Comparison of ENCODE assay signal across 24 cellular contexts in the genomic region with DNA sequence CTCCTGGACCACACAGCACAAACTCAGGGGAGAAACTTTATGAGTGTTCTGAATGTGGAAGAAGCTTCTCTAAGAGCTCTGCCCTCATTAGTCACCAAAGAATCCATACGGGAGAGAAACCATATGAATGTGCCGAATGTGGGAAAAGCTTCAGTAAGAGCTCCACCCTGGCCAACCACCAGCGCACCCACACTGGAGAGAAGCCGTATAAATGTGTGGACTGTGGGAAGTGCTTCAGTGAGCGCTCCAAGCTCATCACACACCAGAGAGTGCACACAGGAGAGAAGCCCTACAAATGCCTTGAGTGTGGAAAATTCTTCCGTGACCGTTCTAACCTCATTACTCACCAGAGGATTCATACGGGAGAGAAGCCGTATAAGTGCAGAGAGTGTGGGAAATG. TPM values are rescaled to one million over a fixed set of nuclear protein-coding genes. Genes with fewer than 3 reads are reported as not detected.
A peak's percentile ranks its signal among the peaks of the same experiment; 100 is the strongest.
DNase-seq lines count a peak whose midpoint lies in the region; ATAC-seq, FAIRE-seq and TF ChIP-seq lines count a peak whose summit lies in the region.
"Had no signal": no experiment of that assay in that cellular context is flagged by ENCODE, and none has a peak within 500 bp of the region (broad histone marks: within the 10 kb centered on the region; RNA-seq: fewer than 3 reads in every experiment).

No MANE protein-coding gene starts in this region.

- H3K27me3 ChIP-seq in GM23248 (replicated peaks; ENCODE audit: insufficient read depth) (no peaks in the 10 kb centered on the region), H1 (replicated peaks in 1 of 4; ENCODE audit: control insufficient read depth in 3 of 4, extremely low read depth in 1 of 4, insufficient read depth in 3 of 4, low read length in 3 of 4) (no peaks in the 10 kb centered on the region), ascending aorta (no peaks in the 10 kb centered on the region), HAP-1 (ENCODE audit: low read depth) (no peaks in the 10 kb centered on the region)
- H3K27me3 ChIP-seq: SJCRH30 had no signal

- H2BK20ac ChIP-seq in H1 (ENCODE audit: low read length) = no peak overlapping the region

- no peak overlapping the region for H3K18ac ChIP-seq in H1 (ENCODE audit: extremely low read depth, low read length)

- H3K79me1 ChIP-seq in H1 (ENCODE audit: low read depth, low read length) = no peaks in the 10 kb centered on the region

- no peak overlapping the region for H3K56ac ChIP-seq in H1 (replicated peaks; ENCODE audit: insufficient read length, low read depth, low read length)

- H3K9ac ChIP-seq in GM23248 (no peak overlapping the region), H1 (replicated peaks in 1 of 4; ENCODE audit: extremely low read depth in 1 of 4, low read depth in 3 of 4, low read length in 3 of 4) (no peak overlapping the region)

- TF ChIP-seq POLR2A in H1 (IDR thresholded peaks at IDR 0.05; ENCODE audit: control extremely low read depth in 1 of 2, low read depth in 2 of 2, low read length in 2 of 2) = no peak

- no peak overlapping the region for H2BK15ac ChIP-seq in H1 (ENCODE audit: low read length)

- H2AK5ac ChIP-seq in H1 (ENCODE audit: low read depth, low read length) = no peak overlapping the region

- no peak overlapping the region for H3K23ac ChIP-seq in H1 (ENCODE audit: insufficient read length)

- no peak overlapping the region for H3K27ac ChIP-seq in GM23248
- no peak overlapping the region for H3K27ac ChIP-seq in H1 (ENCODE audit: low read depth, low read length)
- H3K27ac ChIP-seq in ascending aorta = no peak overlapping the region
- H3K27ac ChIP-seq: PC-9, SJCRH30 had no signal

- H3K4ac ChIP-seq in H1 (replicated peaks; ENCODE audit: insufficient read length, low read depth, low read length) = no peak overlapping the region

- no peaks in the 10 kb centered on the region for H3K4me1 Mint-ChIP-seq in memory B cell
- H3K4me1 Mint-ChIP-seq: CD14-positive monocyte; CD8-positive, alpha-beta memory T cell; IgD-negative memory B cell had no signal

- H3K4me1 ChIP-seq in GM23248 (ENCODE audit: insufficient read depth) (no peaks in the 10 kb centered on the region), H1 (replicated peaks in 1 of 4; ENCODE audit: control insufficient read depth in 3 of 4, insufficient read depth in 4 of 4, low read length in 3 of 4) (no peaks in the 10 kb centered on the region), ascending aorta (no peaks in the 10 kb centered on the region), HAP-1 (no peaks in the 10 kb centered on the region)
- H3K4me1 ChIP-seq: SJCRH30 had no signal

- H3F3A ChIP-seq in GM23248 (ENCODE audit: insufficient read depth) = no peaks in the 10 kb centered on the region

- intact Hi-C loops in ascending aorta (cut with DNase I) = no loop called here

- peaks cover 49% of the 10 kb centered on the region for H3K36me3 Mint-ChIP-seq in memory B cell

- TF ChIP-seq RAD21 in H1 (IDR thresholded peaks at IDR 0.05 in 1 of 2, conservative IDR thresholded peaks at IDR 0.05 in 1 of 2; ENCODE audit: low read depth in 2 of 2, low read length in 2 of 2) = no peak

- ATAC-seq in memory B cell (ENCODE audit: low read depth) (peak; percentile 66), GM21717 (IDR thresholded peaks at IDR 0.05; ENCODE audit: unreplicated experiment) (no peak)
- ATAC-seq: Right ventricle myocardium inferior, SK-N-SH treated with all-trans-retinoic acid at 6 μM for 48 hours had no signal

- no peak overlapping the region for H2BK12ac ChIP-seq in H1 (ENCODE audit: low read depth, low read length)

- TF ChIP-seq CTCF in H1 (IDR thresholded peaks at IDR 0.05; ENCODE audit: control extremely low read depth in 1 of 3, insufficient read depth in 1 of 3, low read depth in 1 of 3, low read length in 3 of 3) (no peak), ascending aorta (IDR thresholded peaks at IDR 0.05) (no peak)

- in situ Hi-C loops in GM23248 (cut with MboI) (no loop called here), HAP-1 (cut with MboI; ENCODE audit: low sequenced_read_pairs) (no loop called here)

- H2AFZ ChIP-seq in GM23248 (no peak overlapping the region), H1 (ENCODE audit: low read length) (no peak overlapping the region)
- H2AFZ ChIP-seq: PC-9 had no signal

- CTCF ChIA-PET in H1 (lab: Charles Lee; ENCODE audit: partially characterized antibody) = interaction anchor here (0.9 to 2.6 kb wide), 3 partner anchors 8 to 118 kb away, joined by 3 to 8 read pairs (median 3); no protein-coding TSS in a partner anchor

- DNase-seq in GM23248 = peak; percentile 26
- peak; percentile 15 for DNase-seq in LHCN-M2 (ENCODE audit: low read depth)
- no peak for DNase-seq in H1 (ENCODE audit: low read depth in 1 of 2, low spot score in 2 of 2)
- no peak for DNase-seq in memory B cell (ENCODE audit: low spot score in 2 of 2)
- DNase-seq in NCI-H69 (lab: John Stamatoyannopoulos, UW) = no peak
- DNase-seq in ascending aorta (ENCODE audit: low spot score in 2 of 2) = no peak
- no peak for DNase-seq in HAP-1 (ENCODE audit: low spot score in 2 of 2)
- DNase-seq: CD8-positive, alpha-beta memory T cell; DMS 273 treated with DMSO at 0.1 percent for 48 hours; DND-41; H7; NCI-H1092 treated with DMSO at 0.1 percent for 48 hours; NCI-H1436 treated with DMSO at 0.1 percent for 48 hours; NCI-H187 treated with DMSO at 0.1 percent for 48 hours; NCI-H446; NCI-H526; PC-9; SJCRH30 had no signal

- H3K4me3 Mint-ChIP-seq in memory B cell = no peak overlapping the region
- H3K4me3 Mint-ChIP-seq: CD14-positive monocyte; CD8-positive, alpha-beta memory T cell had no signal

- H4K8ac ChIP-seq in H1 (ENCODE audit: extremely low read depth, insufficient read depth, low read length) = no peak overlapping the region

- peaks cover 29% of the 10 kb centered on the region for H3K9me3 Mint-ChIP-seq in memory B cell

- no peak for FAIRE-seq in H1 (lab: Jason Lieb, UNC)
- FAIRE-seq: GM12892 had no signal

- no peak overlapping the region for H2BK5ac ChIP-seq in H1 (ENCODE audit: low read depth, low read length)

- H3K14ac ChIP-seq in H1 (ENCODE audit: insufficient read length) = no peak overlapping the region

- H3K4me3 ChIP-seq in GM23248 (no peak overlapping the region), H1 (ENCODE audit: extremely low read depth in 1 of 4, insufficient read depth in 2 of 4, low read depth in 3 of 4, low read length in 4 of 4) (no peak overlapping the region), ascending aorta (no peak overlapping the region), HAP-1 (no peak overlapping the region)
- H3K4me3 ChIP-seq: PC-9, SJCRH30 had no signal

- H3K27me3 Mint-ChIP-seq in memory B cell = no peaks in the 10 kb centered on the region
- H3K27me3 Mint-ChIP-seq: IgD-negative memory B cell had no signal

- H4K20me1 ChIP-seq in GM23248 (ENCODE audit: insufficient read depth) (no peaks in the 10 kb centered on the region), H1 (replicated peaks in 1 of 2; ENCODE audit: control insufficient read depth in 1 of 2, insufficient read depth in 2 of 2, low read length in 2 of 2) (no peaks in the 10 kb centered on the region)

- TF ChIP-seq EP300 in H1 (IDR thresholded peaks at IDR 0.05; ENCODE audit: borderline replicate concordance in 1 of 2, low read depth in 2 of 2, low read length in 2 of 2) = no peak

- no peak overlapping the region for H3K4me2 ChIP-seq in GM23248 (ENCODE audit: unreplicated experiment)
- no peak overlapping the region for H3K4me2 ChIP-seq in H1 (ENCODE audit: insufficient read depth in 1 of 2, low read depth in 2 of 2, low read length in 2 of 2)
- H3K4me2 ChIP-seq: PC-9 had no signal

- WGBS in GM23248 (ENCODE audit: low coverage in 1 of 2, low lambda C conversion rate in 2 of 2, missing lambda C conversion rate in 2 of 2), 2 experiments = 96 to 99% methylated on average over 9 of the region's 9 CpGs
- WGBS in H1 (ENCODE audit: extremely low coverage in 1 of 2, insufficient coverage in 1 of 2, insufficient read length in 1 of 2, insufficient replicate concordance in 2 of 2, low coverage in 1 of 2, low lambda C conversion rate in 2 of 2, missing lambda C conversion rate in 1 of 2), 2 experiments = 91% methylated on average over 9 of the region's 9 CpGs; no CpG with 5 or more reads in 1 of the 2 experiments

- peaks cover 54% of the 10 kb centered on the region for H3K36me3 ChIP-seq in GM23248 (ENCODE audit: low read depth)
- H3K36me3 ChIP-seq in H1 (ENCODE audit: control insufficient read depth in 2 of 4, insufficient read depth in 4 of 4, low read length in 3 of 4) = peaks cover 5 to 53% (median 35%) of the 10 kb centered on the region in 4 experiments; a peak in 7 of 8 replicates
- peaks cover 59 to 81% of the 10 kb centered on the region in 2 donors for H3K36me3 ChIP-seq in ascending aorta
- H3K36me3 ChIP-seq in HAP-1 (replicated peaks) = peaks cover 18% of the 10 kb centered on the region

- H3K27ac Mint-ChIP-seq in memory B cell = no peak overlapping the region
- H3K27ac Mint-ChIP-seq: CD14-positive monocyte had no signal

- no peaks in the 10 kb centered on the region for H3K9me3 ChIP-seq in GM23248 (ENCODE audit: low read depth)
- H3K9me3 ChIP-seq in H1 (ENCODE audit: insufficient read depth in 2 of 2, low read depth in 1 of 2, low read length in 1 of 2) = peaks cover 50 to 60% of the 10 kb centered on the region in 2 experiments
- peaks cover 42 to 57% of the 10 kb centered on the region in 2 donors for H3K9me3 ChIP-seq in ascending aorta
- peaks cover 10% of the 10 kb centered on the region for H3K9me3 ChIP-seq in HAP-1

- POLR2A ChIA-PET in H1 (lab: Charles Lee; ENCODE audit: partially characterized antibody) = no interaction called here

- no peaks in the 10 kb centered on the region for H3K9me2 ChIP-seq in GM23248 (ENCODE audit: insufficient read depth)

- no peak overlapping the region for H4K91ac ChIP-seq in H1 (replicated peaks; ENCODE audit: insufficient read length, low read length)

- no peak overlapping the region for H2BK120ac ChIP-seq in H1 (replicated peaks; ENCODE audit: low read depth, low read length)

- H4K5ac ChIP-seq in H1 (ENCODE audit: insufficient read length, low read depth, low read length) = no peak overlapping the region

- no peaks in the 10 kb centered on the region for H3K23me2 ChIP-seq in H1 (ENCODE audit: low read depth, low read length)

- H3K79me2 ChIP-seq in GM23248 (ENCODE audit: insufficient read depth) (no peaks in the 10 kb centered on the region), H1 (ENCODE audit: control insufficient read depth in 1 of 2, insufficient read depth in 2 of 2, low read length in 2 of 2) (no peaks in the 10 kb centered on the region)

RNA-seq across cellular contexts. Expression of gene ZSCAN20, which starts 22.5 kb away (rescaled TPM):
- total RNA-seq in GM23248 (2014; rRNA removed; shearing (Covaris generic)) = 4.6 and 9.5 TPM in 2 replicates
- polyA plus RNA-seq in GM23248 (2016; fragmentation: Nextera tagmentation; extraction: Ambion mirVana) (1.3 and 1.7 TPM in 2 replicates), H1 (2011; rRNA removed) (0.70 and 0.93 TPM in 2 replicates)
- total RNA-seq in LHCN-M2 (2014; rRNA removed) (8.0 and 9.0 TPM in 2 replicates), ascending aorta (42.6 TPM)
- polyA plus RNA-seq in LHCN-M2 (2012) = 2.0 TPM
- 3.4 and 3.7 TPM in 2 replicates for total RNA-seq in H1 (2021; fragmentation: NEBNext Ultra II Directional; extraction: Animal tissue kit (Norgen Biotek cat#: 25700))
- 1.2 TPM for polyA plus RNA-seq in H1 (2011; cell fraction: cytosol; rRNA removed)
- polyA plus RNA-seq in H1 (2011; cell fraction: nucleus; rRNA removed) = 1.3 TPM
- polyA plus RNA-seq in H1 (2012, experiment 1 of 2) = 1.5 to 1.9 TPM (median 1.8 TPM) in 4 replicates
- 0.16 TPM for polyA plus RNA-seq in H1 (2012, experiment 2 of 2)
- 1.0 TPM for polyA plus RNA-seq in H1 (2013, experiment 1 of 2)
- 0.88 TPM for polyA plus RNA-seq in H1 (2013, experiment 2 of 2)
- 5.1 and 5.3 TPM in 2 replicates for polyA minus RNA-seq in H1 (2011; rRNA and poly(A)+ RNA removed)
- polyA minus RNA-seq in H1 (2011; cell fraction: cytosol; rRNA and poly(A)+ RNA removed) = 3.2 TPM
- polyA minus RNA-seq in H1 (2011; cell fraction: nucleus; rRNA and poly(A)+ RNA removed) = 3.4 TPM

Comparison
In these comparisons a context has a peak if more than half of its experiments do, and no peak if none do; other contexts are left out.
1. DNase-seq: peak in GM23248 (single experiment) and LHCN-M2 (single experiment); none in H1 (0 of 2), memory B cell (0 of 2), NCI-H69 (single experiment), ascending aorta (0 of 2) and HAP-1 (0 of 2).